In genomic region chr9:86945868-86946711, GRCh38 we compare ENCODE assay signal across 8 cellular contexts. TPM values are rescaled to one million over a fixed set of nuclear protein-coding genes. Genes with fewer than 3 reads are reported as not detected.
DNase-seq lines count a peak whose midpoint lies in the region; ATAC-seq and TF ChIP-seq lines count a peak whose summit lies in the region.

No MANE protein-coding gene starts in this region.

- H3K79me2 ChIP-seq in trophoblast cell (ENCODE audit: control insufficient read depth, insufficient read depth, low read length, poor library complexity): peaks cover 17% of the 10 kb centered on the region

- no peaks in the 10 kb centered on the region for H3K9me3 Mint-ChIP-seq in activated naive CD8-positive, alpha-beta T cell treated with anti-CD3 and anti-CD28 coated beads, Interleukin-2, amount 50 U/mL, for 24 hours

- H3K18ac ChIP-seq in trophoblast cell (ENCODE audit: low read length): peak overlapping the region; percentile 86

- TF ChIP-seq POLR2A in transverse colon (IDR thresholded peaks at IDR 0.05): no peak

- intact Hi-C loops in cardiac septum (cut with DNase I) (loop anchor here (5.0 to 10.0 kb wide), 5 partner anchors 119 to 594 kb away; partner anchors contain the start of gene TUT7), transverse colon (cut with DNase I; ENCODE audit: low total_unique reads) (loop anchor here (5.0 to 10.0 kb wide), 4 partner anchors 86 to 459 kb away; no protein-coding TSS in a partner anchor)

- H4K12ac ChIP-seq in trophoblast cell (ENCODE audit: low read depth, low read length): peak overlapping the region; percentile 20

- H3K27ac Mint-ChIP-seq in activated naive CD8-positive, alpha-beta T cell treated with anti-CD3 and anti-CD28 coated beads, Interleukin-2, amount 50 U/mL, for 24 hours: no peak overlapping the region

- peak overlapping the region; percentile 89 for H2BK5ac ChIP-seq in trophoblast cell (ENCODE audit: low read depth, low read length, poor library complexity)

- peak; percentile 60 for ATAC-seq in GM18907 (IDR thresholded peaks at IDR 0.05; ENCODE audit: unreplicated experiment)
- ATAC-seq in HG03439 (IDR thresholded peaks at IDR 0.05; ENCODE audit: unreplicated experiment): peak; percentile 61
- peak; percentile 65 for ATAC-seq in activated naive CD8-positive, alpha-beta T cell treated with anti-CD3 and anti-CD28 coated beads, Interleukin-2, amount 50 U/mL, for 24 hours

- no peak for TF ChIP-seq EP300 in transverse colon (IDR thresholded peaks at IDR 0.05; ENCODE audit: low read depth)

- peak overlapping the region; percentile 98 for H3K27ac ChIP-seq in SK-N-MC
- H3K27ac ChIP-seq in trophoblast cell (ENCODE audit: low read depth, low read length): peak overlapping the region; percentile 94
- peak overlapping the region; percentile 83 to 96 (median 88) for H3K27ac ChIP-seq in transverse colon

- H3K4me2 ChIP-seq in trophoblast cell (ENCODE audit: low read length): peak overlapping the region; percentile 91

- peaks cover 20% of the 10 kb centered on the region for H3K79me1 ChIP-seq in trophoblast cell (ENCODE audit: low read length)

- H2BK12ac ChIP-seq in trophoblast cell (ENCODE audit: low read length): peak overlapping the region; percentile 7

- no peak for TF ChIP-seq CTCF in transverse colon (IDR thresholded peaks at IDR 0.05)

- peak overlapping the region; percentile 99 for H3K9ac ChIP-seq in SK-N-MC (ENCODE audit: insufficient read length)
- H3K9ac ChIP-seq in trophoblast cell (ENCODE audit: low read length): peak overlapping the region; percentile 87

- H2AK5ac ChIP-seq in trophoblast cell (ENCODE audit: low read length): peak overlapping the region; percentile 13

- no CpG with 5 or more reads among the region's 119 CpGs for WGBS in trophoblast cell (ENCODE audit: extremely low coverage, insufficient coverage, insufficient read length)
- 4% methylated on average over 54 of the region's 119 CpGs; no CpG with 5 or more reads in 1 of the 2 donors for WGBS in transverse colon (ENCODE audit: low coverage in 1 of 2), 2 donors

- peak overlapping the region; percentile 43 for H2AFZ ChIP-seq in trophoblast cell (ENCODE audit: insufficient read depth, low read length, poor library complexity)

- no peaks in the 10 kb centered on the region for H3K36me3 Mint-ChIP-seq in activated naive CD8-positive, alpha-beta T cell treated with anti-CD3 and anti-CD28 coated beads, Interleukin-2, amount 50 U/mL, for 24 hours (ENCODE audit: low read depth)

- H3K27me3 ChIP-seq in trophoblast cell (ENCODE audit: insufficient read depth, low read length) (no peaks in the 10 kb centered on the region), transverse colon (peaks cover 48% of the 10 kb centered on the region)

- H4K91ac ChIP-seq in trophoblast cell (ENCODE audit: low read depth, low read length): peak overlapping the region; percentile 84

- peak overlapping the region; percentile 39 for H3K4ac ChIP-seq in trophoblast cell (ENCODE audit: low read depth, low read length)

- peak overlapping the region; percentile 99 for H3K4me3 ChIP-seq in SK-N-MC
- H3K4me3 ChIP-seq in trophoblast cell (ENCODE audit: low read depth, low read length): peak overlapping the region; percentile 97
- peak overlapping the region; percentile 66 to 91 (median 80) for H3K4me3 ChIP-seq in transverse colon

- peak overlapping the region; percentile 62 for H3K4me3 Mint-ChIP-seq in activated naive CD8-positive, alpha-beta T cell treated with anti-CD3 and anti-CD28 coated beads, Interleukin-2, amount 50 U/mL, for 24 hours

- no peaks in the 10 kb centered on the region; the same call in 1 of the 2 replicates for H3K9me3 ChIP-seq in SK-N-MC (ENCODE audit: low read depth, low read length)
- H3K9me3 ChIP-seq in trophoblast cell (ENCODE audit: insufficient read depth, low read depth, low read length): peaks cover 5% of the 10 kb centered on the region
- H3K9me3 ChIP-seq in transverse colon: no peaks in the 10 kb centered on the region

- H4K8ac ChIP-seq in trophoblast cell (ENCODE audit: low read depth, low read length): peak overlapping the region; percentile 44

- in situ Hi-C loops in transverse colon (cut with MboI; ENCODE audit: low pct_ligation_motif_present in 1 of 4, low pct_unique_long_range_greater_than_20kb in 1 of 4, low sequenced_read_pairs in 3 of 4): no loop called here

- peak overlapping the region; percentile 83 for H3K14ac ChIP-seq in trophoblast cell (ENCODE audit: low read length)

- peak overlapping the region; percentile 28 for H2BK120ac ChIP-seq in trophoblast cell (ENCODE audit: insufficient read depth, low read length, poor library complexity)

- H3K4me1 ChIP-seq in trophoblast cell (ENCODE audit: control insufficient read depth in 1 of 2, insufficient read depth in 2 of 2, low read length in 2 of 2): peaks cover 0 to 2% of the 10 kb centered on the region in 2 experiments
- peaks cover 0 to 31% (median 17%) of the 10 kb centered on the region in 4 donors for H3K4me1 ChIP-seq in transverse colon

- peak overlapping the region; percentile 82 for H3K23ac ChIP-seq in trophoblast cell (ENCODE audit: low read length)

- DNase-seq in A172 (ENCODE audit: low spot score) (peak; percentile 31), SK-N-MC (ENCODE audit: low read depth, low spot score) (no peak), cardiac septum (ENCODE audit: low spot score) (peak; percentile 77), trophoblast cell (peak; percentile 61 to 73), transverse colon (peak; percentile 44)
- peak; percentile 47 for DNase-seq in activated naive CD8-positive, alpha-beta T cell treated with anti-CD3 and anti-CD28 coated beads, Interleukin-2, amount 50 U/mL, for 24 hours

- peaks cover 16% of the 10 kb centered on the region for H3K4me1 Mint-ChIP-seq in activated naive CD8-positive, alpha-beta T cell treated with anti-CD3 and anti-CD28 coated beads, Interleukin-2, amount 50 U/mL, for 24 hours

- peaks cover 39% of the 10 kb centered on the region for H3K27me3 Mint-ChIP-seq in activated naive CD8-positive, alpha-beta T cell treated with anti-CD3 and anti-CD28 coated beads, Interleukin-2, amount 50 U/mL, for 24 hours

- H3K36me3 ChIP-seq in SK-N-MC (ENCODE audit: insufficient read depth, low read length): peaks cover 26% of the 10 kb centered on the region
- H3K36me3 ChIP-seq in trophoblast cell (ENCODE audit: control insufficient read depth in 1 of 2, insufficient read depth in 2 of 2, low read length in 2 of 2): peaks cover 0 to 3% of the 10 kb centered on the region in 2 experiments
- no peaks in the 10 kb centered on the region for H3K36me3 ChIP-seq in transverse colon

RNA-seq across cellular contexts. Expression of gene GAS1, which starts 1.2 kb away (rescaled TPM):
- 1.3 and 1.7 TPM in 2 replicates for total RNA-seq in A172 (2014; rRNA removed; shearing (Covaris generic))
- 9.0 TPM for total RNA-seq in cardiac septum
- polyA plus RNA-seq in trophoblast cell (2013): 15.3 and 18.3 TPM in 2 replicates
- 10 to 100 TPM in 2 of 4 donors, 1 to 10 TPM in 2; 4.8 to 36.2 (median 11.3) TPM for total RNA-seq in transverse colon
